ENCODE assay signal across 16 cellular contexts in genomic region chr22:47406180-47406723, GRCh38.
DNase-seq lines count a peak whose midpoint lies in the region; ATAC-seq and TF ChIP-seq lines count a peak whose summit lies in the region.
"Had no signal": no experiment of that assay in that cellular context is flagged by ENCODE, and none has a peak within 500 bp of the region (broad histone marks: within the 10 kb centered on the region; RNA-seq: fewer than 3 reads in every experiment).

No MANE protein-coding gene starts in this region.

- no peaks in the 10 kb centered on the region for H3K36me3 ChIP-seq in osteoblast (ENCODE audit: insufficient read depth, low read length)
- no peaks in the 10 kb centered on the region for H3K36me3 ChIP-seq in colonic mucosa
- H3K36me3 ChIP-seq: BE2C had no signal

- H3K79me2 ChIP-seq in osteoblast (ENCODE audit: insufficient read depth, low read length), result no peaks in the 10 kb centered on the region

- no peak overlapping the region for H2AFZ ChIP-seq in osteoblast (ENCODE audit: low read length)

- no peak for ATAC-seq in Right ventricle myocardium superior (ENCODE audit: poor library complexity)
- ATAC-seq: HCT116 had no signal

- H3K36me3 Mint-ChIP-seq in endothelial cell (ENCODE audit: low read depth, unreplicated experiment), result peaks cover 30% of the 10 kb centered on the region
- H3K36me3 Mint-ChIP-seq: CD4-positive, alpha-beta memory T cell had no signal

- H3K4me3 ChIP-seq in osteoblast (ENCODE audit: insufficient read depth, low read length) (no peak overlapping the region), colonic mucosa (no peak overlapping the region)

- TF ChIP-seq CTCF in endothelial cell (IDR thresholded peaks at IDR 0.05; ENCODE audit: unreplicated experiment) (no peak), osteoblast (IDR thresholded peaks at IDR 0.05; ENCODE audit: extremely low read depth, low read depth, low read length) (no peak), colonic mucosa (IDR thresholded peaks at IDR 0.05) (no peak)

- H3K4me1 Mint-ChIP-seq in endothelial cell (ENCODE audit: unreplicated experiment), result no peaks in the 10 kb centered on the region
- H3K4me1 Mint-ChIP-seq: CD4-positive, alpha-beta memory T cell had no signal

- peaks cover 19% of the 10 kb centered on the region for H3K27me3 Mint-ChIP-seq in endothelial cell (ENCODE audit: unreplicated experiment)

- DNase-seq in cardiac septum (ENCODE audit: low spot score), result peak; percentile 38
- DNase-seq in Right ventricle myocardium superior, result no peak
- DNase-seq in endothelial cell (ENCODE audit: low spot score), result no peak
- DNase-seq in osteoblast (ENCODE audit: insufficient read length, low spot score, missing footprints), result peak; percentile 58
- DNase-seq in colonic mucosa, result no peak
- DNase-seq in caudate nucleus (lab: John Stamatoyannopoulos, UW), result no peak
- no peak for DNase-seq in COLO668 (lab: John Stamatoyannopoulos, UW; ENCODE audit: unreplicated experiment)
- DNase-seq: BE2C; CD4-positive, alpha-beta memory T cell; COR-L47; DMS153; DND-41; GDM1 had no signal

- peaks cover 74% of the 10 kb centered on the region for H3K9me3 Mint-ChIP-seq in endothelial cell (ENCODE audit: unreplicated experiment)

- no peak overlapping the region for H3K27ac Mint-ChIP-seq in endothelial cell (ENCODE audit: unreplicated experiment)
- H3K27ac Mint-ChIP-seq: CD4-positive, alpha-beta memory T cell had no signal

- H3K27me3 ChIP-seq in osteoblast (ENCODE audit: insufficient read depth, low read length) (no peaks in the 10 kb centered on the region), colonic mucosa (no peaks in the 10 kb centered on the region)
- H3K27me3 ChIP-seq: BE2C had no signal

- H3K27ac ChIP-seq in osteoblast (ENCODE audit: low read depth, low read length) (no peak overlapping the region), colonic mucosa (no peak overlapping the region), caudate nucleus (ENCODE audit: low read depth, low read length) (no peak overlapping the region)
- H3K27ac ChIP-seq: C4-2B, HL-60 had no signal

- no peak overlapping the region for H3K4me2 ChIP-seq in osteoblast (ENCODE audit: insufficient read depth, low read length)

- no peaks in the 10 kb centered on the region for H4K20me1 ChIP-seq in osteoblast (ENCODE audit: insufficient read depth, low read length)

- H3K4me3 Mint-ChIP-seq in endothelial cell (ENCODE audit: unreplicated experiment), result peak overlapping the region; percentile 50
- H3K4me3 Mint-ChIP-seq: CD4-positive, alpha-beta memory T cell had no signal

- H3K9me3 ChIP-seq in osteoblast (ENCODE audit: low read depth, low read length), result no peaks in the 10 kb centered on the region
- H3K9me3 ChIP-seq in colonic mucosa, result no peaks in the 10 kb centered on the region
- H3K9me3 ChIP-seq: BE2C had no signal

- intact Hi-C loops in cardiac septum (cut with DNase I) (loop anchor here (10.0 kb wide), 1 partner anchor 291 kb away; no protein-coding TSS in a partner anchor), Right ventricle myocardium superior (cut with DNase I) (no loop called here), colonic mucosa (cut with DNase I) (no loop called here)

- H3K9ac ChIP-seq in colonic mucosa (ENCODE audit: low read depth in 2 of 2, low read length in 2 of 2), result no peak overlapping the region

- H3K4me1 ChIP-seq in osteoblast (ENCODE audit: insufficient read depth, low read length) (no peaks in the 10 kb centered on the region), colonic mucosa (no peaks in the 10 kb centered on the region)
- H3K4me1 ChIP-seq: BE2C had no signal

Comparison
In these comparisons a context has a peak if more than half of its experiments do, and no peak if none do; other contexts are left out.
1. DNase-seq: peak in cardiac septum (single experiment) and osteoblast (single experiment); none in Right ventricle myocardium superior (single experiment), endothelial cell (single experiment), colonic mucosa (single experiment), caudate nucleus (0 of 61) and COLO668 (single experiment).